12 cellular contexts compared by ENCODE assay signal in the genomic region with DNA sequence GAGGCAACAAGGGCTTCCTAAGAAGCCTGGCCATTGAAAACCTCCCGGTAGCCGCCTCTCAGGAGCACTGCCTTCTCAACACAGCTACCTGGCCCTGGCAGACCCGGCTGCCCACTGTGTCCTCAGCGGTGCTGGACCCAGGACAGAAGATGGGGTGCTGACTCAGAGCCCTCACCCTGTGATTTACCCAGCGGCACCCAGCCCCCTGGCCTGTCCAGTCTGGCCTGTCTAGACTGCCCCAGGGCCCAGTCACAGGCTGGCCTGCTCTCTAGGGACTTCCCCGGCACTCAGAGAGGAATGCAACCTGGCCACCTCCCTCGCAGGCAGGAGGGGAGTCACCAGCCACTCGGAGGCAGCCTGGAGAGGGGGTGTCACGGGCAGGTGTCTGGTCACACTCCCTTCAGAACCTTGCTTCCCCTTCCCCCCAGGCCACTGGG. TPM values are rescaled to one million over a fixed set of nuclear protein-coding genes. Genes with fewer than 3 reads are reported as not detected.
DNase-seq lines count a peak whose midpoint lies in the region; ATAC-seq and TF ChIP-seq lines count a peak whose summit lies in the region.
"Had no signal": no experiment of that assay in that cellular context is flagged by ENCODE, and none has a peak within 500 bp of the region (broad histone marks: within the 10 kb centered on the region; RNA-seq: fewer than 3 reads in every experiment).

No MANE protein-coding gene starts in this region.

- H3K56ac ChIP-seq in IMR-90 (ENCODE audit: extremely low read depth, insufficient read depth, low read length) = no peak overlapping the region

- H4K8ac ChIP-seq in IMR-90 (ENCODE audit: low read depth in 2 of 2, low read length in 2 of 2) = no peak overlapping the region

- no TSS peak for BruUV-seq in IMR-90 (replicated peaks; lab: Mats Ljungman, UMichigan)

- peaks cover 34% of the 10 kb centered on the region for H3K9me1 ChIP-seq in IMR-90 (ENCODE audit: insufficient read depth, low read length)

- peak overlapping the region; percentile 65 for H3K27ac Mint-ChIP-seq in chondrocyte (ENCODE audit: unreplicated experiment)
- peak overlapping the region; percentile 98 for H3K27ac Mint-ChIP-seq in mesothelial cell of epicardium

- DNase-seq in IMR-90 (peak; percentile 35), chondrocyte (ENCODE audit: low spot score) (no peak), mesothelial cell of epicardium (ENCODE audit: low spot score in 2 of 2, unreplicated experiment in 2 of 2) (peak in 1 of 2 experiments; percentile 72), ascending aorta (ENCODE audit: low spot score in 2 of 2) (no peak)
- DNase-seq in activated CD4-positive, alpha-beta T cell treated with anti-CD3 and anti-CD28 coated beads, Interleukin-2, amount 50 U/mL, for 1 hour = no peak
- DNase-seq: activated CD4-positive, CD25-positive, alpha-beta regulatory T cell treated with anti-CD3 and anti-CD28 coated beads, Interleukin-2, amount 50 U/mL, for 72 hours; activated gamma-delta T cell treated with Interleukin-2 at 50 U/mL for 16 hours had no signal

- ATAC-seq in IMR-90 (ENCODE audit: low read depth) (no peak), HG03175 (IDR thresholded peaks at IDR 0.05; ENCODE audit: unreplicated experiment) (no peak), HG03135 (IDR thresholded peaks at IDR 0.05; ENCODE audit: unreplicated experiment) (no peak)
- ATAC-seq: SK-N-SH treated with all-trans-retinoic acid at 6 μM for 48 hours had no signal

- no peak overlapping the region for H2BK120ac ChIP-seq in IMR-90 (ENCODE audit: low read depth, low read length)

- H3K4me1 ChIP-seq in BLaER1 treated with 17β-estradiol and CSF1 and Interleukin-3, amounts not matched to agents 10 nM and 100 nM = peaks cover 69 to 97% (median 92%) of the 10 kb centered on the region in 10 experiments
- H3K4me1 ChIP-seq in IMR-90 (ENCODE audit: control insufficient read depth, insufficient read depth, low read length) (peaks cover 37% of the 10 kb centered on the region), ascending aorta (peaks cover 10 to 15% of the 10 kb centered on the region in 2 donors)

- H3K36me3 Mint-ChIP-seq in chondrocyte (ENCODE audit: low read depth) (peaks cover 3% of the 10 kb centered on the region), mesothelial cell of epicardium (no peaks in the 10 kb centered on the region)

- WGBS in IMR-90 (ENCODE audit: extremely low coverage in 2 of 2, insufficient read length in 1 of 2), 2 experiments = 93% methylated on average over 4 of the region's 9 CpGs; no CpG with 5 or more reads in 1 of the 2 experiments

- TF ChIP-seq CTCF in IMR-90 (conservative IDR thresholded peaks at IDR 0.05; ENCODE audit: low read depth, low read length) (no peak), chondrocyte (IDR thresholded peaks at IDR 0.05) (no peak), mesothelial cell of epicardium (IDR thresholded peaks at IDR 0.05; ENCODE audit: unreplicated experiment) (no peak), ascending aorta (IDR thresholded peaks at IDR 0.05) (no peak)

- CTCF ChIA-PET in IMR-90 (lab: Yijun Ruan, JAX) = no interaction called here

- no peaks in the 10 kb centered on the region for H3K27me3 ChIP-seq in BLaER1 treated with 17β-estradiol and CSF1 and Interleukin-3, amounts not matched to agents 10 nM and 100 nM
- H3K27me3 ChIP-seq in IMR-90 (ENCODE audit: control insufficient read depth, insufficient read depth, low read length) = no peaks in the 10 kb centered on the region
- H3K27me3 ChIP-seq in ascending aorta = no peaks in the 10 kb centered on the region

- no peak overlapping the region for H2AK9ac ChIP-seq in IMR-90 (replicated peaks; ENCODE audit: low read depth, low read length, poor library complexity)

- H2BK20ac ChIP-seq in IMR-90 (ENCODE audit: low read depth, low read length) = no peak overlapping the region

- in situ Hi-C loops in IMR-90 (cut with MboI; ENCODE audit: low sequenced_read_pairs) = no loop called here

- H4K91ac ChIP-seq in IMR-90 (ENCODE audit: insufficient read depth, low read depth, low read length) = no peak overlapping the region

- no peak overlapping the region for H3K4ac ChIP-seq in IMR-90 (ENCODE audit: low read depth, low read length)

- intact Hi-C loops in IMR-90 (cut with micrococcal nuclease) = no loop called here
- intact Hi-C loops in ascending aorta (cut with DNase I) = no loop called here

- TF ChIP-seq POLR2A in IMR-90 (IDR thresholded peaks at IDR 0.05; ENCODE audit: low read depth, low read length) = no peak

- peaks cover 6 to 58% (median 30%) of the 10 kb centered on the region in 11 experiments; a peak in 20 of 22 replicates for H3K36me3 ChIP-seq in BLaER1 treated with 17β-estradiol and CSF1 and Interleukin-3, amounts not matched to agents 10 nM and 100 nM
- H3K36me3 ChIP-seq in IMR-90 (ENCODE audit: control insufficient read depth, insufficient read depth, low read length) (peaks cover 8% of the 10 kb centered on the region), ascending aorta (peaks cover 0 to 5% of the 10 kb centered on the region in 2 donors)

- H3K14ac ChIP-seq in IMR-90 (replicated peaks; ENCODE audit: low read depth, low read length) = no peak overlapping the region

- H4K5ac ChIP-seq in IMR-90 (ENCODE audit: low read depth, low read length) = no peak overlapping the region

- H3K4me1 Mint-ChIP-seq in chondrocyte (ENCODE audit: low read depth) (peaks cover 60% of the 10 kb centered on the region), mesothelial cell of epicardium (peaks cover 74% of the 10 kb centered on the region)

- TF ChIP-seq RAD21 in IMR-90 (IDR thresholded peaks at IDR 0.05; ENCODE audit: low read length) = no peak

- no peaks in the 10 kb centered on the region for H3K9me3 ChIP-seq in BLaER1 treated with 17β-estradiol and CSF1 and Interleukin-3, amounts not matched to agents 10 nM and 100 nM (replicated peaks in 1 of 11)
- no peaks in the 10 kb centered on the region for H3K9me3 ChIP-seq in IMR-90 (ENCODE audit: control insufficient read depth, insufficient read depth, low read length)
- no peaks in the 10 kb centered on the region for H3K9me3 ChIP-seq in ascending aorta

- H3K79me1 ChIP-seq in IMR-90 (ENCODE audit: low read depth in 1 of 2, low read length in 2 of 2) = peaks cover 10 to 97% of the 10 kb centered on the region in 2 experiments; a peak in 3 of 4 replicates

- 0 out of 2 replicates have a peak overlapping the region, but pooled peaks have one; percentile 33 for H2AK5ac ChIP-seq in IMR-90 (ENCODE audit: low read depth, low read length)

- dilution Hi-C loops in IMR-90 (cut with HindIII; ENCODE audit: low sequenced_read_pairs, unreplicated experiment) = no loop called here

- H3K27me3 Mint-ChIP-seq in chondrocyte (ENCODE audit: low read depth) (no peaks in the 10 kb centered on the region), mesothelial cell of epicardium (ENCODE audit: low read depth) (no peaks in the 10 kb centered on the region)

- no peak overlapping the region for H3K4me3 ChIP-seq in BLaER1 treated with 17β-estradiol and CSF1 and Interleukin-3, amounts not matched to agents 10 nM and 100 nM
- H3K4me3 ChIP-seq in IMR-90 (ENCODE audit: insufficient read depth, low read depth, low read length) = no peak overlapping the region
- no peak overlapping the region for H3K4me3 ChIP-seq in ascending aorta

- H3K9me3 Mint-ChIP-seq in chondrocyte (ENCODE audit: low read depth) (no peaks in the 10 kb centered on the region), mesothelial cell of epicardium (no peaks in the 10 kb centered on the region)

- H4K20me1 ChIP-seq in BLaER1 treated with 17β-estradiol and CSF1 and Interleukin-3, amounts not matched to agents 10 nM and 100 nM = peaks cover 97 to 100% (median 99%) of the 10 kb centered on the region in 11 experiments
- peaks cover 100% of the 10 kb centered on the region for H4K20me1 ChIP-seq in IMR-90 (ENCODE audit: insufficient read depth, low read length)

- no peak overlapping the region for H2BK5ac ChIP-seq in IMR-90 (ENCODE audit: low read depth, low read length, poor library complexity, severe bottlenecking)

- H3K4me3 Mint-ChIP-seq in chondrocyte (ENCODE audit: unreplicated experiment) (no peak overlapping the region), mesothelial cell of epicardium (no peak overlapping the region)

- H3K9ac ChIP-seq in BLaER1 treated with 17β-estradiol and CSF1 and Interleukin-3, amounts not matched to agents 10 nM and 100 nM = no peak overlapping the region
- no peak overlapping the region for H3K9ac ChIP-seq in IMR-90 (ENCODE audit: low read depth, low read length)

- no peak overlapping the region for H2AFZ ChIP-seq in IMR-90 (replicated peaks; ENCODE audit: low read length, poor library complexity)

- no peak overlapping the region for H2BK15ac ChIP-seq in IMR-90 (ENCODE audit: low read depth, low read length)

- no peak overlapping the region for H3K27ac ChIP-seq in BLaER1 treated with 17β-estradiol and CSF1 and Interleukin-3, amounts not matched to agents 10 nM and 100 nM
- no peak overlapping the region for H3K27ac ChIP-seq in IMR-90 (ENCODE audit: insufficient read depth, low read length)
- H3K27ac ChIP-seq in ascending aorta = no peak overlapping the region

- H3K23ac ChIP-seq in IMR-90 (ENCODE audit: low read depth, low read length) = no peak overlapping the region

- no peak overlapping the region for H3K18ac ChIP-seq in IMR-90 (ENCODE audit: low read depth, low read length)

- peak overlapping the region in 6 of 11 experiments; percentile 17 to 92 (median 30); a peak in 10 of 22 replicates for H3K4me2 ChIP-seq in BLaER1 treated with 17β-estradiol and CSF1 and Interleukin-3, amounts not matched to agents 10 nM and 100 nM
- no peak overlapping the region for H3K4me2 ChIP-seq in IMR-90 (ENCODE audit: low read depth, low read length)

- POLR2A ChIA-PET in IMR-90 (lab: Charles Lee; ENCODE audit: unreplicated experiment) = no interaction called here

RNA-seq across cellular contexts. Expression of gene PIEZO1, which starts 20.1 kb away (rescaled TPM):
- total RNA-seq in IMR-90 (2012; rRNA removed) (36.2 and 48.6 TPM in 2 replicates), chondrocyte (134 to 209 TPM (median 208 TPM) in 3 replicates), mesothelial cell of epicardium (148 to 160 TPM (median 151 TPM) in 3 replicates), ascending aorta (428 TPM)
- 372 and 392 TPM in 2 replicates for polyA plus RNA-seq in IMR-90 (2012; rRNA removed)
- 218 and 326 TPM in 2 replicates for polyA plus RNA-seq in IMR-90 (2012; cell fraction: cytosol; rRNA removed)
- polyA plus RNA-seq in IMR-90 (2012; cell fraction: nucleus; rRNA removed; ENCODE audit: low replicate concordance) = 957 and 2,926 TPM in 2 replicates
- polyA plus RNA-seq: neural cell had no signal

RNA-seq across cellular contexts. Expression of gene CDT1, which starts 38.7 kb away (rescaled TPM):
- 3.2 and 4.7 TPM in 2 replicates for total RNA-seq in IMR-90 (2012; rRNA removed)
- 11.8 and 13.2 TPM in 2 replicates for polyA plus RNA-seq in IMR-90 (2012; rRNA removed)
- polyA plus RNA-seq in IMR-90 (2012; cell fraction: cytosol; rRNA removed) = 6.8 and 10.7 TPM in 2 replicates
- polyA plus RNA-seq in IMR-90 (2012; cell fraction: nucleus; rRNA removed; ENCODE audit: low replicate concordance) = 4.7 and 22.2 TPM in 2 replicates
- 2.9 to 11.7 TPM (median 3.7 TPM) in 3 replicates for total RNA-seq in chondrocyte
- total RNA-seq in mesothelial cell of epicardium = 14.1 to 15.9 TPM (median 14.6 TPM) in 3 replicates
- not detected for total RNA-seq in ascending aorta

RNA-seq across cellular contexts. Expression of gene APRT, which starts 46.8 kb away (rescaled TPM):
- total RNA-seq in IMR-90 (2012; rRNA removed) (40.5 and 41.7 TPM in 2 replicates), chondrocyte (68.8 to 90.2 TPM (median 70.7 TPM) in 3 replicates), mesothelial cell of epicardium (95.9 to 99.2 TPM (median 96.2 TPM) in 3 replicates), ascending aorta (305 TPM)
- 157 and 209 TPM in 2 replicates for polyA plus RNA-seq in IMR-90 (2012; rRNA removed)
- polyA plus RNA-seq in IMR-90 (2012; cell fraction: cytosol; rRNA removed) = 109 and 184 TPM in 2 replicates
- 87.9 and 240 TPM in 2 replicates for polyA plus RNA-seq in IMR-90 (2012; cell fraction: nucleus; rRNA removed; ENCODE audit: low replicate concordance)

RNA-seq across cellular contexts. Expression of gene CTU2, which starts 58.6 kb away (rescaled TPM):
- total RNA-seq in IMR-90 (2012; rRNA removed) = 12.8 and 12.9 TPM in 2 replicates
- polyA plus RNA-seq in IMR-90 (2012; rRNA removed) = 18.4 and 23.4 TPM in 2 replicates
- 16.4 and 19.7 TPM in 2 replicates for polyA plus RNA-seq in IMR-90 (2012; cell fraction: cytosol; rRNA removed)
- polyA plus RNA-seq in IMR-90 (2012; cell fraction: nucleus; rRNA removed; ENCODE audit: low replicate concordance) = 25.5 and 154 TPM in 2 replicates
- total RNA-seq in chondrocyte = 20.7 to 37.1 TPM (median 24.1 TPM) in 3 replicates
- 22.2 to 28.2 TPM (median 22.2 TPM) in 3 replicates for total RNA-seq in mesothelial cell of epicardium
- total RNA-seq in ascending aorta = 4.2 TPM

RNA-seq across cellular contexts. Expression of gene RNF166, which starts 58.7 kb away (rescaled TPM):
- total RNA-seq in IMR-90 (2012; rRNA removed) = 6.9 and 8.1 TPM in 2 replicates
- 17.4 and 24.1 TPM in 2 replicates for polyA plus RNA-seq in IMR-90 (2012; rRNA removed)
- 13.4 and 20.8 TPM in 2 replicates for polyA plus RNA-seq in IMR-90 (2012; cell fraction: cytosol; rRNA removed)
- 31.6 and 83.7 TPM in 2 replicates for polyA plus RNA-seq in IMR-90 (2012; cell fraction: nucleus; rRNA removed; ENCODE audit: low replicate concordance)
- total RNA-seq in chondrocyte = 12.8 to 15.5 TPM (median 14.3 TPM) in 3 replicates
- 20.9 to 22.9 TPM (median 21.4 TPM) in 3 replicates for total RNA-seq in mesothelial cell of epicardium
- total RNA-seq in ascending aorta = 44.3 TPM
